ENCODE assay signal across 22 cellular contexts in the genomic region with DNA sequence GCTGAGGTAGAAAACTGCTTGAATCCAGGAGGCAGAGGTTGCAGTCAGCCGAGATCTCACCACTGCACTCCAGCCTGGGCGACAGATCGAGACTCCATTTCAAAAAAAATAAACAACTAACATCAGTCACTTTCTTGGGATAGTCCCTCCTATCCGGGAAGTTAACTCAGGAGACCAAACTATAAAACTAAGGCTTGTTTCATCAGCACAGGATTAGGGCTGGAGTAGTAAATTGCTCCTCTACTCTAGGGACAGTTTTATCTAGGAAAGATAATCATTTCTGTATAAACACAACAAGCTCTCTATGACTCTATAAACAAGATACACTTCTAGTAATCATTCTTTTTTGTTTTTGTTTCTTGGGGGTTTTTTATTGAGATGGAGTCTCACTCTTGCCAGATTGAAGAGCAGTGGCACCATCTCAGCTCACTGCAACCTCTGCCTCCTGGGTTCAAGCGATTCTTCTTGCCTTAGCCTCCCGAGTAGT. TPM values are rescaled to one million over a fixed set of nuclear protein-coding genes. Genes with fewer than 3 reads are reported as not detected.
"Had no signal": no experiment of that assay in that cellular context is flagged by ENCODE, and none has a peak within 500 bp of the region (broad histone marks: within the 10 kb centered on the region; RNA-seq: fewer than 3 reads in every experiment).

No MANE protein-coding gene starts in this region.

- H3K27ac ChIP-seq: left lung, lower lobe of right lung, pancreas, prostate gland, skin epidermis, spleen, suprapubic skin, thoracic aorta, tibial artery, upper lobe of right lung had no signal

- H3K27me3 ChIP-seq: left lung, pancreas, spleen, suprapubic skin, tibial artery, upper lobe of right lung had no signal

- ATAC-seq: left colon; left lung; lower lobe of right lung; naive thymus-derived CD8-positive, alpha-beta T cell; pancreas; right cardiac atrium; sciatic nerve; stimulated activated effector memory CD8-positive, alpha-beta T cell treated with anti-CD3 and anti-CD28 coated beads, Interleukin-12 subunit alpha, Interleukin-12 subunit beta, amount 100 ng/mL, for 72 hours; upper lobe of right lung had no signal

- H3K4me1 ChIP-seq: left lung, lower lobe of right lung, pancreas, prostate gland, spleen, suprapubic skin, tibial artery, upper lobe of right lung had no signal

- H3K36me3 ChIP-seq: left lung, lower lobe of right lung, pancreas, prostate gland, spleen, suprapubic skin, thoracic aorta, tibial artery, upper lobe of right lung had no signal

- H3K4me3 ChIP-seq: left lung, lower lobe of right lung, pancreas, prostate gland, skin epidermis, spleen, suprapubic skin, thoracic aorta, tibial artery, upper lobe of right lung had no signal

- DNase-seq: immature natural killer cell; left colon; left lung; lower lobe of right lung; mammary epithelial cell; mesenchymal stem cell; naive thymus-derived CD8-positive, alpha-beta T cell; nucleus accumbens; pancreas; retina; right cardiac atrium; stimulated activated CD4-positive, alpha-beta T cell treated with anti-CD3 and anti-CD28 coated beads, Interleukin-4, amount 100 ng/mL, for 24 hours; stimulated activated naive CD4-positive, alpha-beta T cell; upper lobe of right lung had no signal

- H3K9me3 ChIP-seq: left lung, lower lobe of right lung, pancreas, prostate gland, spleen, suprapubic skin, thoracic aorta, tibial artery, upper lobe of right lung had no signal

RNA-seq across cellular contexts. Expression of a gene that starts 26.5 kb away (rescaled TPM):
- polyA plus RNA-seq: immature natural killer cell had no signal
